ENCODE assay signal across 8 cellular contexts in genomic region chr1:95117207-95118018, GRCh38. TPM values are rescaled to one million over a fixed set of nuclear protein-coding genes. Genes with fewer than 3 reads are reported as not detected.
DNase-seq lines count a peak whose midpoint lies in the region; ATAC-seq and TF ChIP-seq lines count a peak whose summit lies in the region.

TLCD4 (plus strand) TSS chr1:95117355; CDS start chr1:95143902, 26,547 bp downstream.

- H3K9ac ChIP-seq in skeletal muscle satellite cell (ENCODE audit: low read depth, low read length), result peak within 1 kb of the TSS; percentile 46

- no peaks in the 10 kb centered on the region for H3K9me3 Mint-ChIP-seq in T-helper 2 cell treated with Interferon-gamma antibody and Interleukin-4, amounts not matched to agents 5 μg/mL and 100 μg/mL, for 36 hours
- no peaks in the 10 kb centered on the region for H3K9me3 Mint-ChIP-seq in brain

- H3K4me3 ChIP-seq in iPS-18c (ENCODE audit: insufficient read depth, low read depth, low read length) (peak within 1 kb of the TSS; percentile 95), skeletal muscle satellite cell (ENCODE audit: low read length) (peak within 1 kb of the TSS; percentile 75)

- H3K9me3 ChIP-seq in iPS-18c (ENCODE audit: control insufficient read depth, insufficient read depth, low read length), result no peaks in the 10 kb centered on the region
- no peaks in the 10 kb centered on the region for H3K9me3 ChIP-seq in skeletal muscle satellite cell (replicated peaks; ENCODE audit: low read length)

- peak within 1 kb of the TSS; percentile 98 for H3K4me2 ChIP-seq in skeletal muscle satellite cell (ENCODE audit: low read length)

- peaks cover 53% of the 10 kb centered on the region for H3K27me3 ChIP-seq in skeletal muscle satellite cell (ENCODE audit: control insufficient read depth, insufficient read depth, low read length)

- no peaks in the 10 kb centered on the region for H3K36me3 Mint-ChIP-seq in T-helper 2 cell treated with Interferon-gamma antibody and Interleukin-4, amounts not matched to agents 5 μg/mL and 100 μg/mL, for 36 hours (ENCODE audit: low read depth)
- H3K36me3 Mint-ChIP-seq in brain, result no peaks in the 10 kb centered on the region

- no peaks in the 10 kb centered on the region for H3K36me3 ChIP-seq in skeletal muscle satellite cell (ENCODE audit: insufficient read depth, low read length)

- H3K4me3 Mint-ChIP-seq in T-helper 2 cell treated with Interferon-gamma antibody and Interleukin-4, amounts not matched to agents 5 μg/mL and 100 μg/mL, for 36 hours, result peak within 1 kb of the TSS; percentile 78
- peak within 1 kb of the TSS; percentile 93 to 98 (median 95) for H3K4me3 Mint-ChIP-seq in brain

- H3K4me1 ChIP-seq in skeletal muscle satellite cell (ENCODE audit: control insufficient read depth, insufficient read depth, low read length), result peaks cover 7% of the 10 kb centered on the region

- no peak for TF ChIP-seq CTCF in brain (conservative IDR thresholded peaks at IDR 0.05)

- H3K27me3 Mint-ChIP-seq in T-helper 2 cell treated with Interferon-gamma antibody and Interleukin-4, amounts not matched to agents 5 μg/mL and 100 μg/mL, for 36 hours (ENCODE audit: low read depth), result peaks cover 59% of the 10 kb centered on the region
- peaks cover 29% of the 10 kb centered on the region for H3K27me3 Mint-ChIP-seq in brain

- H3K4me1 Mint-ChIP-seq in T-helper 2 cell treated with Interferon-gamma antibody and Interleukin-4, amounts not matched to agents 5 μg/mL and 100 μg/mL, for 36 hours (ENCODE audit: low read depth), result peaks cover 7% of the 10 kb centered on the region
- H3K4me1 Mint-ChIP-seq in brain, result peaks cover 34% of the 10 kb centered on the region

- DNase-seq in DMS53 treated with DMSO at 0.1 percent for 48 hours (lab: John Stamatoyannopoulos, UW; ENCODE audit: unreplicated experiment) (peak; percentile 85), LHCN-M2 (ENCODE audit: low read depth) (peak; percentile 8), KBM-7 (no peak)
- no peak for DNase-seq in T-helper 2 cell treated with Interferon-gamma antibody and Interleukin-4, amounts not matched to agents 5 μg/mL and 100 μg/mL, for 36 hours (ENCODE audit: low spot score)

- peak; percentile 46 for ATAC-seq in GM21786 (IDR thresholded peaks at IDR 0.05; ENCODE audit: unreplicated experiment)

- in situ Hi-C loops in KBM-7 (cut with MboI; ENCODE audit: low pct_unique_long_range_greater_than_20kb, low sequenced_read_pairs), result no loop called here

- H3K27ac Mint-ChIP-seq in T-helper 2 cell treated with Interferon-gamma antibody and Interleukin-4, amounts not matched to agents 5 μg/mL and 100 μg/mL, for 36 hours, result no peak within 1 kb of the TSS
- peak within 1 kb of the TSS; percentile 70 to 88 (median 87) for H3K27ac Mint-ChIP-seq in brain

RNA-seq across cellular contexts. Expression of gene TLCD4, which starts in this region (rescaled TPM):
- total RNA-seq in LHCN-M2 (2014; rRNA removed), result 0.32 and 0.75 TPM in 2 replicates
- 0.41 TPM for polyA plus RNA-seq in LHCN-M2 (2012)
- 1.7 TPM for polyA plus RNA-seq in brain (ENCODE audit: insufficient read depth, low read depth, low replicate concordance)
- 0.22 and 0.25 TPM in 2 replicates for total RNA-seq in skeletal muscle satellite cell (2012; rRNA removed)

Comparison
In these comparisons a context has a peak if more than half of its experiments do, and no peak if none do; other contexts are left out.
1. Peak in DNase-seq in LHCN-M2; RNA of the gene not detected or under 1 TPM.